In the genomic region with DNA sequence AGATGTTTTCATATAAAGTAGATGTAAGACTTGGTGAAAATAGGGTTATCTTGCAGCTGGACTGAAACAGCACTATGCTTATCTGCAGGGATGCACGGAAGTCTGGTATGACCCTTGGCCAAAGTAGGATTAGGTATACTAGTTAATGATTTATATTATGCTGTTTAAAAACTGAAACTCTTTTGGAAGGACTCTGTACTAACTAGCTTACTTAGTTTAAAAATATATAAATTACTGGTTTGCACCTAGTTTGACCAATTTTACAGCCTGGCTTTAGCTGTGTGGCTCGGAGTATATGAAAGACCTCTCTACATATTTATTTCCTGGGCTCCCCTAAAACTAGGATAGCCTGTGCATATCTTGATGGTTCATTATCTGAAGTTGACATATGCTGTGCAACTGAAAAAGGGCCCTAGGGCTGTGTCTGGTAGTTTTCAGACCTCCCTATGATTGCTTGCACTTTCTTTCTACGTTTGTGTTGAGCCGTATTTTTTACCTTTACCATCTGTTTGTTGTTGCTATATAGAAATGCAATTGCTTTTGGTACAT, we compare ENCODE assay signal across 1 cellular context.
TF ChIP-seq lines count a peak whose summit lies in the region.

No MANE protein-coding gene starts in this region.

TF ChIP-seq in HepG2, 621 proteins besides CTCF, POLR2A, EP300 and RAD21 (continued from another document):
- TF ChIP-seq, protein P1, sequence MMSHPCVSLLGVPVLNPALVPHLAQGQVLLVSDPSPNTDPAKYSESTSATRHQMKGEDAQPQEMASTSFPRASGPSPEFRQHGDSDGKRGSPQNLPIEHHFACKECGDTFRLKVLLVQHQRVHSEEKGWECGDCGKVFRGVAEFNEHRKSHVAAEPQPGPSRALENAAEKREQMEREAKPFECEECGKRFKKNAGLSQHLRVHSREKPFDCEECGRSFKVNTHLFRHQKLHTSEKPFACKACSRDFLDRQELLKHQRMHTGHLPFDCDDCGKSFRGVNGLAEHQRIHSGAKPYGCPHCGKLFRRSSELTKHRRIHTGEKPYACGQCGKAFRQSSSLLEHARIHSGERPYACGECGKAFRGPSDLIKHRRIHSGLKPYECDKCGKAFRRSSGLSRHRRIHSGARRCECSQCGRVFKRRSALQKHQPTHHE (CRISPR knock-in tag; IDR thresholded peaks at IDR 0.05; ENCODE audit: borderline replicate concordance), result no peak
- TF ChIP-seq HOXA3 (CRISPR knock-in tag; IDR thresholded peaks at IDR 0.05) (no peak), SOX13 (IDR thresholded peaks at IDR 0.05) (no peak), SOX13 (CRISPR knock-in tag; conservative IDR thresholded peaks at IDR 0.05 in 1 of 2, IDR thresholded peaks at IDR 0.05 in 1 of 2) (0 out of 4 replicates have a peak, but pooled peaks of 1 of the 2 experiments have one; percentile 25), MTF2 (CRISPR knock-in tag; IDR thresholded peaks at IDR 0.05; ENCODE audit: borderline replicate concordance) (no peak), ETV5 (CRISPR knock-in tag; IDR thresholded peaks at IDR 0.05; ENCODE audit: borderline replicate concordance) (peak; percentile 38; the same call in 1 of the 2 replicates), NFKBIZ (CRISPR knock-in tag; IDR thresholded peaks at IDR 0.05) (no peak), SMAD9 (CRISPR knock-in tag; IDR thresholded peaks at IDR 0.05) (no peak), ARNTL (CRISPR knock-in tag; IDR thresholded peaks at IDR 0.05) (no peak), GFI1 (CRISPR knock-in tag; IDR thresholded peaks at IDR 0.05; ENCODE audit: borderline replicate concordance) (no peak), SALL2 (CRISPR knock-in tag; IDR thresholded peaks at IDR 0.05) (no peak), KLF16 (CRISPR knock-in tag; IDR thresholded peaks at IDR 0.05) (no peak)
- TF ChIP-seq, protein P2, sequence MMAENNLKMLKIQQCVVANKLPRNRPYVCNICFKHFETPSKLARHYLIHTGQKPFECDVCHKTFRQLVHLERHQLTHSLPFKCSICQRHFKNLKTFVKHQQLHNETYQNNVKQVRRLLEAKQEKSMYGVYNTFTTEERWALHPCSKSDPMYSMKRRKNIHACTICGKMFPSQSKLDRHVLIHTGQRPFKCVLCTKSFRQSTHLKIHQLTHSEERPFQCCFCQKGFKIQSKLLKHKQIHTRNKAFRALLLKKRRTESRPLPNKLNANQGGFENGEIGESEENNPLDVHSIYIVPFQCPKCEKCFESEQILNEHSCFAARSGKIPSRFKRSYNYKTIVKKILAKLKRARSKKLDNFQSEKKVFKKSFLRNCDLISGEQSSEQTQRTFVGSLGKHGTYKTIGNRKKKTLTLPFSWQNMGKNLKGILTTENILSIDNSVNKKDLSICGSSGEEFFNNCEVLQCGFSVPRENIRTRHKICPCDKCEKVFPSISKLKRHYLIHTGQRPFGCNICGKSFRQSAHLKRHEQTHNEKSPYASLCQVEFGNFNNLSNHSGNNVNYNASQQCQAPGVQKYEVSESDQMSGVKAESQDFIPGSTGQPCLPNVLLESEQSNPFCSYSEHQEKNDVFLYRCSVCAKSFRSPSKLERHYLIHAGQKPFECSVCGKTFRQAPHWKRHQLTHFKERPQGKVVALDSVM (CRISPR knock-in tag; IDR thresholded peaks at IDR 0.05), result peak; percentile 2; the same call in 1 of the 2 replicates
TF ChIP-seq in HepG2: peak in this region for 17.
